In genomic region chr6:38279423-38279822, GRCh38 we compare ENCODE assay signal across 15 cellular contexts.
DNase-seq lines count a peak whose midpoint lies in the region; ATAC-seq and TF ChIP-seq lines count a peak whose summit lies in the region.
"Had no signal": no experiment of that assay in that cellular context is flagged by ENCODE, and none has a peak within 500 bp of the region (broad histone marks: within the 10 kb centered on the region; RNA-seq: fewer than 3 reads in every experiment).

No MANE protein-coding gene starts in this region.

- no TSS peak for BruUV-seq in mammary epithelial cell (replicated peaks; lab: Mats Ljungman, UMichigan)

- H3K4me3 Mint-ChIP-seq in endodermal cell = no peak overlapping the region
- H3K4me3 Mint-ChIP-seq: activated B cell treated with CpG ODN at 0.5 μM for 24 hours; CD8-positive, alpha-beta T cell had no signal

- dilution Hi-C loops in mammary epithelial cell (cut with HindIII; ENCODE audit: low sequenced_read_pairs) = no loop called here

- peaks cover 35% of the 10 kb centered on the region for H3K4me1 Mint-ChIP-seq in endodermal cell
- H3K4me1 Mint-ChIP-seq: activated B cell treated with CpG ODN at 0.5 μM for 24 hours had no signal

- no peaks in the 10 kb centered on the region for H3K79me2 ChIP-seq in DND-41 (ENCODE audit: insufficient read depth, low read length)
- no peaks in the 10 kb centered on the region for H3K79me2 ChIP-seq in mammary epithelial cell (ENCODE audit: insufficient read depth, low read length)

- H3K9me3 Mint-ChIP-seq in endodermal cell = no peaks in the 10 kb centered on the region
- H3K9me3 Mint-ChIP-seq: activated B cell treated with CpG ODN at 0.5 μM for 24 hours had no signal

- intact Hi-C loops in mammary epithelial cell (cut with micrococcal nuclease) = no loop called here

- H3K4me1 ChIP-seq in DND-41 (ENCODE audit: insufficient read depth, low read length) = no peaks in the 10 kb centered on the region
- peaks cover 19% of the 10 kb centered on the region for H3K4me1 ChIP-seq in endodermal cell (ENCODE audit: control insufficient read depth, insufficient read depth, low read length)
- H3K4me1 ChIP-seq in mammary epithelial cell (ENCODE audit: insufficient read depth, low read length) = peaks cover 5% of the 10 kb centered on the region

- H3K4me2 ChIP-seq in DND-41 (ENCODE audit: insufficient read depth, low read length) = no peak overlapping the region
- H3K4me2 ChIP-seq in mammary epithelial cell (ENCODE audit: insufficient read depth, low read depth, low read length) = no peak overlapping the region

- ATAC-seq in DND-41 (ENCODE audit: insufficient read depth, low read depth) (no peak), GM19397 (IDR thresholded peaks at IDR 0.05; ENCODE audit: unreplicated experiment) (no peak), GM19395 (IDR thresholded peaks at IDR 0.05; ENCODE audit: unreplicated experiment) (no peak), GM21786 (IDR thresholded peaks at IDR 0.05; ENCODE audit: unreplicated experiment) (no peak)
- ATAC-seq: CD8-positive, alpha-beta T cell had no signal

- H3K9me3 ChIP-seq in DND-41 (ENCODE audit: insufficient read depth, low read length, severe bottlenecking) (no peaks in the 10 kb centered on the region), endodermal cell (ENCODE audit: control insufficient read depth, low read length) (no peaks in the 10 kb centered on the region), mammary epithelial cell (replicated peaks; ENCODE audit: insufficient read depth, low read length) (no peaks in the 10 kb centered on the region)
- H3K9me3 ChIP-seq: thoracic aorta had no signal

- H3K27ac ChIP-seq in DND-41 (ENCODE audit: low read length) (no peak overlapping the region), endodermal cell (ENCODE audit: low read depth, low read length) (no peak overlapping the region), mammary epithelial cell (ENCODE audit: insufficient read depth, low read depth, low read length) (no peak overlapping the region)
- H3K27ac ChIP-seq: thoracic aorta had no signal

- TF ChIP-seq CTCF in DND-41 (IDR thresholded peaks at IDR 0.05; ENCODE audit: borderline replicate concordance, extremely low read depth, low read length, poor library complexity, severe bottlenecking) (peak; percentile 27), endodermal cell (conservative IDR thresholded peaks at IDR 0.05) (peak; percentile 56), mammary epithelial cell (conservative IDR thresholded peaks at IDR 0.05 in 1 of 2, IDR thresholded peaks at IDR 0.05 in 1 of 2; ENCODE audit: extremely low read depth in 1 of 2, insufficient read depth in 1 of 2, low read depth in 1 of 2, low read length in 2 of 2) (peak in 1 of 2 donors; percentile 4)

- H3K9ac ChIP-seq in DND-41 (ENCODE audit: low read depth, low read length) = no peak overlapping the region
- H3K9ac ChIP-seq in endodermal cell (ENCODE audit: extremely low read depth, low read length, poor library complexity, severe bottlenecking) = no peak overlapping the region
- H3K9ac ChIP-seq in mammary epithelial cell (ENCODE audit: insufficient read depth, low read length) = no peak overlapping the region

- no peaks in the 10 kb centered on the region for H3K36me3 Mint-ChIP-seq in endodermal cell (ENCODE audit: low read depth)

- peaks cover 18% of the 10 kb centered on the region for H3K27me3 Mint-ChIP-seq in endodermal cell (ENCODE audit: insufficient read depth)
- H3K27me3 Mint-ChIP-seq: activated B cell treated with CpG ODN at 0.5 μM for 24 hours had no signal

- H3K27ac Mint-ChIP-seq in endodermal cell = no peak overlapping the region
- H3K27ac Mint-ChIP-seq: activated B cell treated with CpG ODN at 0.5 μM for 24 hours; CD8-positive, alpha-beta T cell had no signal

- CTCF ChIA-PET in mammary epithelial cell (lab: Charles Lee; ENCODE audit: low non-redundant PET) = no interaction called here

- H3K4me3 ChIP-seq in DND-41 (ENCODE audit: low read depth in 1 of 2, low read length in 2 of 2) (no peak overlapping the region), endodermal cell (ENCODE audit: low read length) (no peak overlapping the region), mammary epithelial cell (replicated peaks in 1 of 3; ENCODE audit: insufficient read depth in 1 of 3, low read depth in 2 of 3, low read length in 3 of 3) (no peak overlapping the region)
- H3K4me3 ChIP-seq: thoracic aorta had no signal

- in situ Hi-C loops in mammary epithelial cell (cut with MboI; ENCODE audit: low sequenced_read_pairs in 2 of 2) = no loop called here

- H3K27me3 ChIP-seq in DND-41 (ENCODE audit: insufficient read depth, low read length, poor library complexity) (no peaks in the 10 kb centered on the region), endodermal cell (ENCODE audit: control insufficient read depth, insufficient read depth, low read length, poor library complexity, severe bottlenecking) (peaks cover 10% of the 10 kb centered on the region), mammary epithelial cell (ENCODE audit: insufficient read depth, low read length) (no peaks in the 10 kb centered on the region)

- H2AFZ ChIP-seq in DND-41 (ENCODE audit: low read depth, low read length) (no peak overlapping the region), mammary epithelial cell (ENCODE audit: low read depth, low read length) (no peak overlapping the region)

- DNase-seq in DND-41 = no peak
- DNase-seq in NAMALWA (ENCODE audit: low spot score) = peak; percentile 12
- DNase-seq in endodermal cell = no peak
- peak; percentile 88 for DNase-seq in pons (ENCODE audit: low spot score)
- DNase-seq in mammary epithelial cell = no peak
- DNase-seq: activated B cell treated with CpG ODN at 0.5 μM for 24 hours; activated naive CD4-positive, alpha-beta T cell treated with Interleukin-2 at 50 U/mL for 16 hours; CD8-positive, alpha-beta T cell; islet precursor cell; NCI-H1417; NCI-H446 treated with DMSO at 0.1 percent for 48 hours had no signal

- 40 to 81% methylated on average over 1 to 3 of the region's 4 CpGs for WGBS in endodermal cell (ENCODE audit: insufficient coverage in 1 of 2, insufficient read length in 1 of 2), 2 experiments
- WGBS in mammary epithelial cell (ENCODE audit: low coverage, missing lambda C conversion rate) = 72% methylated on average over 4 of the region's 4 CpGs

- no peaks in the 10 kb centered on the region; the same call in 1 of the 2 replicates for H4K20me1 ChIP-seq in DND-41 (ENCODE audit: insufficient read depth, low read length)
- H4K20me1 ChIP-seq in mammary epithelial cell (ENCODE audit: insufficient read depth, low read length) = no peaks in the 10 kb centered on the region

- H3K36me3 ChIP-seq in DND-41 (ENCODE audit: insufficient read depth, low read length) (no peaks in the 10 kb centered on the region), endodermal cell (ENCODE audit: control insufficient read depth, insufficient read depth, low read length) (no peaks in the 10 kb centered on the region), mammary epithelial cell (ENCODE audit: insufficient read depth, low read length) (no peaks in the 10 kb centered on the region)
- H3K36me3 ChIP-seq: thoracic aorta had no signal

Comparison
In these comparisons a context has a peak if more than half of its experiments do, and no peak if none do; other contexts are left out.
1. DNase-seq: peak in NAMALWA (single experiment) and pons (single experiment); none in DND-41 (single experiment), endodermal cell (single experiment) and mammary epithelial cell (single experiment).